1 cellular context compared by ENCODE assay signal in the genomic region with DNA sequence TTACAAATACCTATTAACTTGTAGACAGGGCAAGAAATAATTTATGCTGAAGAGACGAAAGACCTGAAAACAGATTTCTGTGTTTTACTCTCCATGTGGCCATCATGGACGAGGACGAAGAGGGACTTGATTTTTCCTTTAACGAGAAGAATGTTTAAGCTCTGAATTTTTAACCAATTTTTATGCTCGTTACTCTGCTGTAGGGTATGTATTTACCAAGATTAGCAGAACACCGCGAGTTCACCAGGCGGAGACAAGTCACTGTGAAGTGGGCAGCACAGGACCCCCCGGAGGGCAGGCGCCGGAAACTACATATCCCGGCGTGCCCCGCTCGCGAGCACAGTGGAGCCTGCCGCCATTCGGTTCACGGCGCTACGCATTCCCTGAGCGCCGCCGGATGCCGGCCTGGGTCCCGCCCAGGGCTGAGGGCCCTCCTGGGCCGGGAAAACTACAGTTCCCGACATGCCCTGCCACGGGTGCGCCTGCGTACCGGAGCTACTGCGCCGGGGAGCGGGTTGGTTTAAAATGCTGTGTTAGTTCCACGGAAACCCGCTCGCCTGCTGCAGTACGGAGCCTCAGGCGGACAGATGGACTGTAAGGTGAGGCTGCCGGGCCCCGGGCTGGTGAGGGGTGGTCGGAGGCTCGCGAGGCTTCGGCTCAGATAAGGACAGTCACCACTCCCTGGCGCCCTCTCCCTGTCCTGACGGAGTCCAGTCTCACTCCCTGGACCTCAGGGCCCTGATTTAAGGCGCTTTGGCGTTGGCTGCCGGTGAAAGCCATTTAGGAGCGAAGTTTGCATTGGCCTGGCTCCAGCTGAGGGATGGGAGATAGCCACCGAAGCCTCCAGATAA.
TF ChIP-seq lines count a peak whose summit lies in the region.

A gene (plus strand): TSS at position 536 of the 851 bp plus-strand sequence. CDS start 52 bp downstream, at position 588.

TF ChIP-seq in K562, 482 proteins besides CTCF, POLR2A, EP300 and RAD21 (continued from another document and continues in another):
- TF ChIP-seq, protein P1, sequence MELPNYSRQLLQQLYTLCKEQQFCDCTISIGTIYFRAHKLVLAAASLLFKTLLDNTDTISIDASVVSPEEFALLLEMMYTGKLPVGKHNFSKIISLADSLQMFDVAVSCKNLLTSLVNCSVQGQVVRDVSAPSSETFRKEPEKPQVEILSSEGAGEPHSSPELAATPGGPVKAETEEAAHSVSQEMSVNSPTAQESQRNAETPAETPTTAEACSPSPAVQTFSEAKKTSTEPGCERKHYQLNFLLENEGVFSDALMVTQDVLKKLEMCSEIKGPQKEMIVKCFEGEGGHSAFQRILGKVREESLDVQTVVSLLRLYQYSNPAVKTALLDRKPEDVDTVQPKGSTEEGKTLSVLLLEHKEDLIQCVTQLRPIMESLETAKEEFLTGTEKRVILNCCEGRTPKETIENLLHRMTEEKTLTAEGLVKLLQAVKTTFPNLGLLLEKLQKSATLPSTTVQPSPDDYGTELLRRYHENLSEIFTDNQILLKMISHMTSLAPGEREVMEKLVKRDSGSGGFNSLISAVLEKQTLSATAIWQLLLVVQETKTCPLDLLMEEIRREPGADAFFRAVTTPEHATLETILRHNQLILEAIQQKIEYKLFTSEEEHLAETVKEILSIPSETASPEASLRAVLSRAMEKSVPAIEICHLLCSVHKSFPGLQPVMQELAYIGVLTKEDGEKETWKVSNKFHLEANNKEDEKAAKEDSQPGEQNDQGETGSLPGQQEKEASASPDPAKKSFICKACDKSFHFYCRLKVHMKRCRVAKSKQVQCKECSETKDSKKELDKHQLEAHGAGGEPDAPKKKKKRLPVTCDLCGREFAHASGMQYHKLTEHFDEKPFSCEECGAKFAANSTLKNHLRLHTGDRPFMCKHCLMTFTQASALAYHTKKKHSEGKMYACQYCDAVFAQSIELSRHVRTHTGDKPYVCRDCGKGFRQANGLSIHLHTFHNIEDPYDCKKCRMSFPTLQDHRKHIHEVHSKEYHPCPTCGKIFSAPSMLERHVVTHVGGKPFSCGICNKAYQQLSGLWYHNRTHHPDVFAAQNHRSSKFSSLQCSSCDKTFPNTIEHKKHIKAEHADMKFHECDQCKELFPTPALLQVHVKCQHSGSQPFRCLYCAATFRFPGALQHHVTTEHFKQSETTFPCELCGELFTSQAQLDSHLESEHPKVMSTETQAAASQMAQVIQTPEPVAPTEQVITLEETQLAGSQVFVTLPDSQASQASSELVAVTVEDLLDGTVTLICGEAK (IDR thresholded peaks at IDR 0.05), result peak; percentile 76
- TF ChIP-seq, protein P1 (CRISPR knock-in tag; IDR thresholded peaks at IDR 0.05), result no peak
- no peak for TF ChIP-seq WHSC1 (IDR thresholded peaks at IDR 0.05; ENCODE audit: low read length)
- no peak for TF ChIP-seq PURB (CRISPR knock-in tag; IDR thresholded peaks at IDR 0.05; ENCODE audit: low read depth)
- peak; percentile 97 for TF ChIP-seq ZBTB7A (IDR thresholded peaks at IDR 0.05; ENCODE audit: borderline replicate concordance, control insufficient read depth, low read depth, low read length)
- TF ChIP-seq POLR2B (IDR thresholded peaks at IDR 0.05; ENCODE audit: low read depth, partially characterized antibody), result peak; percentile 56
- TF ChIP-seq ZNF217 (CRISPR knock-in tag; IDR thresholded peaks at IDR 0.05), result no peak
- TF ChIP-seq, protein P2, sequence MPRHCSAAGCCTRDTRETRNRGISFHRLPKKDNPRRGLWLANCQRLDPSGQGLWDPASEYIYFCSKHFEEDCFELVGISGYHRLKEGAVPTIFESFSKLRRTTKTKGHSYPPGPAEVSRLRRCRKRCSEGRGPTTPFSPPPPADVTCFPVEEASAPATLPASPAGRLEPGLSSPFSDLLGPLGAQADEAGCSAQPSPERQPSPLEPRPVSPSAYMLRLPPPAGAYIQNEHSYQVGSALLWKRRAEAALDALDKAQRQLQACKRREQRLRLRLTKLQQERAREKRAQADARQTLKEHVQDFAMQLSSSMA (CRISPR knock-in tag; IDR thresholded peaks at IDR 0.05), result no peak
- peak; percentile 66 for TF ChIP-seq NR2C1 (IDR thresholded peaks at IDR 0.05)
- peak; percentile 91 for TF ChIP-seq NR2C1 (tag; IDR thresholded peaks at IDR 0.05)
- TF ChIP-seq, protein P3, sequence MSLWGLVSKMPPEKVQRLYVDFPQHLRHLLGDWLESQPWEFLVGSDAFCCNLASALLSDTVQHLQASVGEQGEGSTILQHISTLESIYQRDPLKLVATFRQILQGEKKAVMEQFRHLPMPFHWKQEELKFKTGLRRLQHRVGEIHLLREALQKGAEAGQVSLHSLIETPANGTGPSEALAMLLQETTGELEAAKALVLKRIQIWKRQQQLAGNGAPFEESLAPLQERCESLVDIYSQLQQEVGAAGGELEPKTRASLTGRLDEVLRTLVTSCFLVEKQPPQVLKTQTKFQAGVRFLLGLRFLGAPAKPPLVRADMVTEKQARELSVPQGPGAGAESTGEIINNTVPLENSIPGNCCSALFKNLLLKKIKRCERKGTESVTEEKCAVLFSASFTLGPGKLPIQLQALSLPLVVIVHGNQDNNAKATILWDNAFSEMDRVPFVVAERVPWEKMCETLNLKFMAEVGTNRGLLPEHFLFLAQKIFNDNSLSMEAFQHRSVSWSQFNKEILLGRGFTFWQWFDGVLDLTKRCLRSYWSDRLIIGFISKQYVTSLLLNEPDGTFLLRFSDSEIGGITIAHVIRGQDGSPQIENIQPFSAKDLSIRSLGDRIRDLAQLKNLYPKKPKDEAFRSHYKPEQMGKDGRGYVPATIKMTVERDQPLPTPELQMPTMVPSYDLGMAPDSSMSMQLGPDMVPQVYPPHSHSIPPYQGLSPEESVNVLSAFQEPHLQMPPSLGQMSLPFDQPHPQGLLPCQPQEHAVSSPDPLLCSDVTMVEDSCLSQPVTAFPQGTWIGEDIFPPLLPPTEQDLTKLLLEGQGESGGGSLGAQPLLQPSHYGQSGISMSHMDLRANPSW (CRISPR knock-in tag; IDR thresholded peaks at IDR 0.05), result no peak
- TF ChIP-seq TOE1 (IDR thresholded peaks at IDR 0.05; ENCODE audit: borderline replicate concordance), result peak; percentile 44; the same call in 1 of the 2 replicates
- no peak for TF ChIP-seq TOE1 (CRISPR knock-in tag; IDR thresholded peaks at IDR 0.05; ENCODE audit: borderline replicate concordance, low read depth)
- TF ChIP-seq ZNF696 (CRISPR knock-in tag; conservative IDR thresholded peaks at IDR 0.05), result no peak
- TF ChIP-seq CTBP1 (IDR thresholded peaks at IDR 0.05; ENCODE audit: borderline replicate concordance), result peak; percentile 64; the same call in 1 of the 2 replicates
- TF ChIP-seq SMAD1 (IDR thresholded peaks at IDR 0.05; ENCODE audit: low read depth, low read length, partially characterized antibody), result peak; percentile 35
- no peak for TF ChIP-seq ELF2 (CRISPR knock-in tag; IDR thresholded peaks at IDR 0.05)
- TF ChIP-seq, protein P4, sequence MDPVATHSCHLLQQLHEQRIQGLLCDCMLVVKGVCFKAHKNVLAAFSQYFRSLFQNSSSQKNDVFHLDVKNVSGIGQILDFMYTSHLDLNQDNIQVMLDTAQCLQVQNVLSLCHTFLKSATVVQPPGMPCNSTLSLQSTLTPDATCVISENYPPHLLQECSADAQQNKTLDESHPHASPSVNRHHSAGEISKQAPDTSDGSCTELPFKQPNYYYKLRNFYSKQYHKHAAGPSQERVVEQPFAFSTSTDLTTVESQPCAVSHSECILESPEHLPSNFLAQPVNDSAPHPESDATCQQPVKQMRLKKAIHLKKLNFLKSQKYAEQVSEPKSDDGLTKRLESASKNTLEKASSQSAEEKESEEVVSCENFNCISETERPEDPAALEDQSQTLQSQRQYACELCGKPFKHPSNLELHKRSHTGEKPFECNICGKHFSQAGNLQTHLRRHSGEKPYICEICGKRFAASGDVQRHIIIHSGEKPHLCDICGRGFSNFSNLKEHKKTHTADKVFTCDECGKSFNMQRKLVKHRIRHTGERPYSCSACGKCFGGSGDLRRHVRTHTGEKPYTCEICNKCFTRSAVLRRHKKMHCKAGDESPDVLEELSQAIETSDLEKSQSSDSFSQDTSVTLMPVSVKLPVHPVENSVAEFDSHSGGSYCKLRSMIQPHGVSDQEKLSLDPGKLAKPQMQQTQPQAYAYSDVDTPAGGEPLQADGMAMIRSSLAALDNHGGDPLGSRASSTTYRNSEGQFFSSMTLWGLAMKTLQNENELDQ (CRISPR knock-in tag; IDR thresholded peaks at IDR 0.05; ENCODE audit: borderline replicate concordance), result no peak
- TF ChIP-seq DNMT1 (IDR thresholded peaks at IDR 0.05), result no peak
- TF ChIP-seq, protein P5, sequence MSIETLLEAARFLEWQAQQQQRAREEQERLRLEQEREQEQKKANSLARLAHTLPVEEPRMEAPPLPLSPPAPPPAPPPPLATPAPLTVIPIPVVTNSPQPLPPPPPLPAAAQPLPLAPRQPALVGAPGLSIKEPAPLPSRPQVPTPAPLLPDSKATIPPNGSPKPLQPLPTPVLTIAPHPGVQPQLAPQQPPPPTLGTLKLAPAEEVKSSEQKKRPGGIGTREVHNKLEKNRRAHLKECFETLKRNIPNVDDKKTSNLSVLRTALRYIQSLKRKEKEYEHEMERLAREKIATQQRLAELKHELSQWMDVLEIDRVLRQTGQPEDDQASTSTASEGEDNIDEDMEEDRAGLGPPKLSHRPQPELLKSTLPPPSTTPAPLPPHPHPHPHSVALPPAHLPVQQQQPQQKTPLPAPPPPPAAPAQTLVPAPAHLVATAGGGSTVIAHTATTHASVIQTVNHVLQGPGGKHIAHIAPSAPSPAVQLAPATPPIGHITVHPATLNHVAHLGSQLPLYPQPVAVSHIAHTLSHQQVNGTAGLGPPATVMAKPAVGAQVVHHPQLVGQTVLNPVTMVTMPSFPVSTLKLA (conservative IDR thresholded peaks at IDR 0.05), result peak; percentile 16 to 73; a peak in 3 of 4 replicates
- TF ChIP-seq ZNF143 (CRISPR knock-in tag; IDR thresholded peaks at IDR 0.05), result peak; percentile 95
- no peak for TF ChIP-seq FOS (IDR thresholded peaks at IDR 0.05; ENCODE audit: extremely low read depth, insufficient read length)
- TF ChIP-seq MED1 (CRISPR knock-in tag; IDR thresholded peaks at IDR 0.05; ENCODE audit: borderline replicate concordance), result no peak
- no peak for TF ChIP-seq SMAD3 (CRISPR knock-in tag; conservative IDR thresholded peaks at IDR 0.05)
- TF ChIP-seq, protein P6, sequence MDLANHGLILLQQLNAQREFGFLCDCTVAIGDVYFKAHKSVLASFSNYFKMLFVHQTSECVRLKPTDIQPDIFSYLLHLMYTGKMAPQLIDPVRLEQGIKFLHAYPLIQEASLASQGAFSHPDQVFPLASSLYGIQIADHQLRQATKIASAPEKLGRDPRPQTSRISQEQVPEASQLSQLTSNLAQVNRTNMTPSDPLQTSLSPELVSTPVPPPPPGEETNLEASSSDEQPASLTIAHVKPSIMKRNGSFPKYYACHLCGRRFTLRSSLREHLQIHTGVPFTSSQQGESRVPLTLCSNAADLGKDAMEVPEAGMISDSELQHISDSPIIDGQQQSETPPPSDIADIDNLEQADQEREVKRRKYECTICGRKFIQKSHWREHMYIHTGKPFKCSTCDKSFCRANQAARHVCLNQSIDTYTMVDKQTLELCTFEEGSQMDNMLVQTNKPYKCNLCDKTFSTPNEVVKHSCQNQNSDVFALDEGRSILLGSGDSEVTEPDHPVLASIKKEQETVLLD (IDR thresholded peaks at IDR 0.05), result peak; percentile 92
- TF ChIP-seq LCOR (CRISPR knock-in tag; IDR thresholded peaks at IDR 0.05), result 0 out of 2 replicates have a peak, but pooled peaks have one; percentile 24
- TF ChIP-seq MYBL2 (IDR thresholded peaks at IDR 0.05; ENCODE audit: low read depth), result no peak
- TF ChIP-seq MYBL2 (CRISPR knock-in tag; IDR thresholded peaks at IDR 0.05; ENCODE audit: borderline replicate concordance), result no peak
- TF ChIP-seq, protein P7, sequence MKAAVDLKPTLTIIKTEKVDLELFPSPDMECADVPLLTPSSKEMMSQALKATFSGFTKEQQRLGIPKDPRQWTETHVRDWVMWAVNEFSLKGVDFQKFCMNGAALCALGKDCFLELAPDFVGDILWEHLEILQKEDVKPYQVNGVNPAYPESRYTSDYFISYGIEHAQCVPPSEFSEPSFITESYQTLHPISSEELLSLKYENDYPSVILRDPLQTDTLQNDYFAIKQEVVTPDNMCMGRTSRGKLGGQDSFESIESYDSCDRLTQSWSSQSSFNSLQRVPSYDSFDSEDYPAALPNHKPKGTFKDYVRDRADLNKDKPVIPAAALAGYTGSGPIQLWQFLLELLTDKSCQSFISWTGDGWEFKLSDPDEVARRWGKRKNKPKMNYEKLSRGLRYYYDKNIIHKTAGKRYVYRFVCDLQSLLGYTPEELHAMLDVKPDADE (conservative IDR thresholded peaks at IDR 0.05; ENCODE audit: control insufficient read depth, low read depth, low read length), result peak; percentile 97
- no peak for TF ChIP-seq RFX7 (CRISPR knock-in tag; IDR thresholded peaks at IDR 0.05)
- no peak for TF ChIP-seq FUS (optimal IDR thresholded peaks at IDR 0.05; ENCODE audit: low read depth, low read length)
- TF ChIP-seq PTBP1 (IDR thresholded peaks at IDR 0.05; ENCODE audit: low read depth, low read length), result no peak
- no peak for TF ChIP-seq XRCC3 (IDR thresholded peaks at IDR 0.05)
- TF ChIP-seq SRSF7 (optimal IDR thresholded peaks at IDR 0.05; ENCODE audit: low read depth, low read length), result no peak
- TF ChIP-seq, protein P8, sequence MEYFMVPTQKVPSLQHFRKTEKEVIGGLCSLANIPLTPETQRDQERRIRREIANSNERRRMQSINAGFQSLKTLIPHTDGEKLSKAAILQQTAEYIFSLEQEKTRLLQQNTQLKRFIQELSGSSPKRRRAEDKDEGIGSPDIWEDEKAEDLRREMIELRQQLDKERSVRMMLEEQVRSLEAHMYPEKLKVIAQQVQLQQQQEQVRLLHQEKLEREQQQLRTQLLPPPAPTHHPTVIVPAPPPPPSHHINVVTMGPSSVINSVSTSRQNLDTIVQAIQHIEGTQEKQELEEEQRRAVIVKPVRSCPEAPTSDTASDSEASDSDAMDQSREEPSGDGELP (CRISPR knock-in tag; IDR thresholded peaks at IDR 0.05; ENCODE audit: borderline replicate concordance), result peak; percentile 70; the same call in 1 of the 2 replicates
- peak; percentile 89 for TF ChIP-seq GABPA (tag; conservative IDR thresholded peaks at IDR 0.05; ENCODE audit: low read depth)
